In the genomic region with DNA sequence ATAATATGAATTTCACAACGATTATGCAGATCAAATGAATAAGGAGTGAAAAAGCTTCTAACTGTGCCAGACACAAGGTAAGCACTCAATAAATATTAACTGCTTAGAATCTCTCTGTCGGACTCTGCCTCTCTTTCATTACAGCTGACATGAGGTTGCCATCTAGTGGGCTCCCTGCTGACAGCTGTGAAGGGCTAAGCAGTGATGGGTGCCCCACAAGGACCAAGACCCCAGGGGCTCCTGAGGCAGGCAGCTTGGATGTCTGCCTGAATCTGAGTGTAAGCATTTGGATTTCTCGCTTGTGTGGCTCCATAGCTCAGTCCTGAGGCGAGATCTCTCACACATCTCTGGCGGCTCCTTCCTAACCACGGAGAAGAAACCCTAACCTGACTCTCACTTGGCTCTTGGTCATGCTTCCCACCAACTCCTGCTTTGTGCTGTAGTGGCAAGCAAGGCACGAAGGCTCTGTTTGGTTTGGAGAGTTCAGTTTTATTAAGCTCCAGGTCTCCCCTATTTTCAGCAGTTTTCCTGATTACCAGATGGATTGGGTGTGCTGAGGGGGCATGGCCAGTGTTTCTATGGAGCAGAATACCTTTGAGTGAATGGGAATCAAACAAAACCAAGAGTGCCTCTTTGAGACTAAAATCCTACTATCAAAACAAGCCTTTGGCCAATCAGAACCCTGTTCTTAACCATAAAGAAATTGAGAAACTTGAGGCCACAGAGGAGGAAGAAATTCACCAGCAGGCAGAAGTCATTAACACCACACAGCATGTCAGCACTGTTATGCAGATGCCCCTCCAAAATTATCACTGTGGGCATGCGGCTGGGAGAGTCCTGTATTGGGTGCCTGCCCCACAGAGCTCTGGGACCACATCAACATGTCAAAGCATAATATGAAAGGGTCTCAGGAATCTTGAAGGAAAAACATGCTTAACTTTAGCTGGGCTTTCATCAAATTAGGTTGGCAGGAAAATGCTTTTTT, we compare ENCODE assay signal across 10 cellular contexts.
DNase-seq lines count a peak whose midpoint lies in the region; ATAC-seq and TF ChIP-seq lines count a peak whose summit lies in the region.
"Had no signal": no experiment of that assay in that cellular context is flagged by ENCODE, and none has a peak within 500 bp of the region (broad histone marks: within the 10 kb centered on the region; RNA-seq: fewer than 3 reads in every experiment).

No MANE protein-coding gene starts in this region.

- in situ Hi-C loops in GM13977 (cut with MboI; ENCODE audit: low pct_unique_long_range_greater_than_20kb, low sequenced_read_pairs, unreplicated experiment) = no loop called here

- TF ChIP-seq CTCF in AG09309 (IDR thresholded peaks at IDR 0.05; ENCODE audit: control insufficient read depth, insufficient read depth, low read depth, low read length, missing control alignments) = peak; percentile 63
- TF ChIP-seq CTCF in GM13977 (IDR thresholded peaks at IDR 0.05; ENCODE audit: extremely low read depth, insufficient read depth, missing control alignments) = peak; percentile 64

- peak overlapping the region; percentile 61 for H3K27ac ChIP-seq in iPS-18a (ENCODE audit: low read length)

- H3K27me3 ChIP-seq in iPS-18a (ENCODE audit: control insufficient read depth, insufficient read depth, low read length) = no peaks in the 10 kb centered on the region

- no peak overlapping the region for H3K4me3 ChIP-seq in AG09309 (ENCODE audit: control insufficient read depth, low read depth, low read length)
- peak overlapping the region; percentile 14 for H3K4me3 ChIP-seq in iPS-18a (ENCODE audit: low read length)

- DNase-seq in AG09309 (ENCODE audit: low read depth) (no peak), GM13977 (ENCODE audit: low spot score) (no peak), RKO (ENCODE audit: low spot score) (peak; percentile 1), SW 1271 (lab: John Stamatoyannopoulos, UW) (no peak), GDM1 (lab: John Stamatoyannopoulos, UW) (no peak), COR-L47 (lab: John Stamatoyannopoulos, UW) (no peak)
- DNase-seq: activated T-cell treated with anti-CD3 and anti-CD28 coated beads, Interleukin-2, amount 50 U/mL, for 1 hour; Calu3 had no signal

- no peaks in the 10 kb centered on the region for H3K9me3 ChIP-seq in iPS-18a (ENCODE audit: control insufficient read depth, low read depth, low read length)

- peaks cover 34% of the 10 kb centered on the region for H3K4me1 ChIP-seq in iPS-18a (ENCODE audit: control insufficient read depth, low read depth, low read length)

- no peak for ATAC-seq in GM18502 (IDR thresholded peaks at IDR 0.05; ENCODE audit: poor library complexity, unreplicated experiment)

- H3K36me3 ChIP-seq in iPS-18a (ENCODE audit: control insufficient read depth, low read depth, low read length) = no peaks in the 10 kb centered on the region

- no peak overlapping the region for H3K9ac ChIP-seq in iPS-18a (ENCODE audit: low read length)
